Comparison of ENCODE assay signal across 9 cellular contexts in genomic region chr2:174012347-174013309, GRCh38. TPM values are rescaled to one million over a fixed set of nuclear protein-coding genes. Genes with fewer than 3 reads are reported as not detected.
A peak's percentile ranks its signal among the peaks of the same experiment; 100 is the strongest.
DNase-seq lines count a peak whose midpoint lies in the region; ATAC-seq and TF ChIP-seq lines count a peak whose summit lies in the region.
"Had no signal": no experiment of that assay in that cellular context is flagged by ENCODE, and none has a peak within 500 bp of the region (broad histone marks: within the 10 kb centered on the region; RNA-seq: fewer than 3 reads in every experiment).

No MANE protein-coding gene starts in this region.

- peaks cover 7% of the 10 kb centered on the region for H3K27me3 Mint-ChIP-seq in activated T-helper 17 cell treated with anti-CD3 and anti-CD28 coated beads, Interleukin-2, amount 50 U/mL, for 72 hours
- H3K27me3 Mint-ChIP-seq in nephron (ENCODE audit: low read depth), result no peaks in the 10 kb centered on the region

- TF ChIP-seq CTCF in fibroblast of mammary gland (conservative IDR thresholded peaks at IDR 0.05; ENCODE audit: control insufficient read depth, insufficient read depth, low read depth, low read length), result no peak
- TF ChIP-seq CTCF in nephron (IDR thresholded peaks at IDR 0.05; ENCODE audit: unreplicated experiment in 3 of 3), result no peak
- no peak for TF ChIP-seq CTCF in transverse colon (IDR thresholded peaks at IDR 0.05)

- H3K4me1 Mint-ChIP-seq in activated T-helper 17 cell treated with anti-CD3 and anti-CD28 coated beads, Interleukin-2, amount 50 U/mL, for 72 hours, result peaks cover 5% of the 10 kb centered on the region
- H3K4me1 Mint-ChIP-seq in nephron, result peaks cover 35% of the 10 kb centered on the region

- H3K4me3 ChIP-seq in fibroblast of mammary gland (ENCODE audit: control insufficient read depth, low read depth, low read length), result peak overlapping the region; percentile 45
- H3K4me3 ChIP-seq in transverse colon, result peak overlapping the region; percentile 16 to 53 (median 39)

- H3K27ac Mint-ChIP-seq in activated T-helper 17 cell treated with anti-CD3 and anti-CD28 coated beads, Interleukin-2, amount 50 U/mL, for 72 hours, result no peak overlapping the region
- peak overlapping the region; percentile 89 to 96 (median 95) for H3K27ac Mint-ChIP-seq in nephron

- H3K9me3 Mint-ChIP-seq in activated T-helper 17 cell treated with anti-CD3 and anti-CD28 coated beads, Interleukin-2, amount 50 U/mL, for 72 hours, result no peaks in the 10 kb centered on the region
- no peaks in the 10 kb centered on the region for H3K9me3 Mint-ChIP-seq in nephron

- H3K27ac ChIP-seq in transverse colon, result peak overlapping the region; percentile 79 to 91 (median 90)

- TF ChIP-seq EP300 in transverse colon (IDR thresholded peaks at IDR 0.05; ENCODE audit: low read depth), result no peak

- in situ Hi-C loops in transverse colon (cut with MboI; ENCODE audit: low pct_ligation_motif_present in 1 of 4, low pct_unique_long_range_greater_than_20kb in 1 of 4, low sequenced_read_pairs in 3 of 4), result no loop called here

- H3K36me3 Mint-ChIP-seq in activated T-helper 17 cell treated with anti-CD3 and anti-CD28 coated beads, Interleukin-2, amount 50 U/mL, for 72 hours (ENCODE audit: low read depth), result no peaks in the 10 kb centered on the region
- no peaks in the 10 kb centered on the region for H3K36me3 Mint-ChIP-seq in nephron (ENCODE audit: low read depth)

- no peaks in the 10 kb centered on the region for H3K27me3 ChIP-seq in transverse colon

- H3K4me1 ChIP-seq in transverse colon, result peaks cover 0 to 24% (median 4%) of the 10 kb centered on the region in 4 donors

- no peaks in the 10 kb centered on the region for H3K9me3 ChIP-seq in transverse colon

- peak; percentile 65 for TF ChIP-seq POLR2A in transverse colon (IDR thresholded peaks at IDR 0.05)

- peak; percentile 59 for DNase-seq in AG08395 (ENCODE audit: low spot score)
- DNase-seq in fibroblast of mammary gland (ENCODE audit: low read depth), result peak; percentile 75
- peak; percentile 66 for DNase-seq in transverse colon
- no peak for DNase-seq in LoVo (ENCODE audit: low spot score)
- DNase-seq in UCSD-AML1 (lab: John Stamatoyannopoulos, UW; ENCODE audit: unreplicated experiment), result no peak
- DNase-seq: DND-41 had no signal

- intact Hi-C loops in transverse colon (cut with DNase I; ENCODE audit: low total_unique reads), result no loop called here

- 20 to 38% methylated on average over 1 to 52 of the region's 56 CpGs for whole genome bisulfite sequencing in transverse colon (ENCODE audit: low coverage in 1 of 2), 2 donors

- peak; percentile 53 for ATAC-seq in HG03432 (IDR thresholded peaks at IDR 0.05; ENCODE audit: unreplicated experiment)
- ATAC-seq in activated T-helper 17 cell treated with anti-CD3 and anti-CD28 coated beads, Interleukin-2, amount 50 U/mL, for 72 hours (replicated peaks), result peak; percentile 64

- H3K4me3 Mint-ChIP-seq in activated T-helper 17 cell treated with anti-CD3 and anti-CD28 coated beads, Interleukin-2, amount 50 U/mL, for 72 hours, result peak overlapping the region; percentile 67
- peak overlapping the region; percentile 68 to 83 (median 79) for H3K4me3 Mint-ChIP-seq in nephron

- H3K36me3 ChIP-seq in transverse colon, result no peaks in the 10 kb centered on the region

RNA-seq across cellular contexts. Expression of gene SP3, which starts 47.5 kb away (rescaled TPM):
- 100 to 1,000 TPM in 1 of 2 donors, 10 to 100 TPM in 1; 84.4 to 103 TPM for total RNA-seq in activated T-helper 17 cell treated with anti-CD3 and anti-CD28 coated beads, Interleukin-2, amount 50 U/mL, for 72 hours
- total RNA-seq in transverse colon, result 100 to 1,000 TPM in 1 of 4 donors, 10 to 100 TPM in 3; 41.9 to 101 (median 81.6) TPM

Comparison
In these comparisons a context has a peak if more than half of its experiments do, and no peak if none do; other contexts are left out.
1. DNase-seq: peak in AG08395 (single experiment), fibroblast of mammary gland (single experiment) and transverse colon (single experiment); none in LoVo (single experiment) and UCSD-AML1 (single experiment).